ENCODE assay signal across 17 cellular contexts in genomic region chr9:13841801-13842462, GRCh38.
DNase-seq lines count a peak whose midpoint lies in the region; ATAC-seq lines count a peak whose summit lies in the region.
"Had no signal": no experiment of that assay in that cellular context is flagged by ENCODE, and none has a peak within 500 bp of the region (broad histone marks: within the 10 kb centered on the region; RNA-seq: fewer than 3 reads in every experiment).

No MANE protein-coding gene starts in this region.

- CTCF ChIA-PET in activated CD8-positive, alpha-beta memory T cell treated with anti-CD3 and anti-CD28 coated beads, Interleukin-2, amount 10 ng/mL, durations not matched to agents 7 days and 5 days (lab: Charles Lee), result no interaction called here
- CTCF ChIA-PET in CD8-positive, alpha-beta memory T cell (lab: Charles Lee), result no interaction called here

- H3K4me1 ChIP-seq in mesendoderm (ENCODE audit: control insufficient read depth, low read depth, low read length), result no peaks in the 10 kb centered on the region
- H3K4me1 ChIP-seq in CD8-positive, alpha-beta memory T cell (ENCODE audit: insufficient read depth, low read length), result no peaks in the 10 kb centered on the region
- H3K4me1 ChIP-seq: BLaER1, sigmoid colon had no signal

- no peak for ATAC-seq in activated CD8-positive, alpha-beta memory T cell treated with anti-CD3 and anti-CD28 coated beads, Interleukin-2, amount 10 ng/mL, durations not matched to agents 7 days and 5 days
- ATAC-seq: naive thymus-derived CD8-positive, alpha-beta T cell had no signal

- no peaks in the 10 kb centered on the region for H3K27me3 ChIP-seq in H7 (ENCODE audit: control insufficient read depth, insufficient read depth, low read length)
- H3K27me3 ChIP-seq in mesendoderm (ENCODE audit: insufficient read depth, low read length, poor library complexity), result no peaks in the 10 kb centered on the region
- no peaks in the 10 kb centered on the region for H3K27me3 ChIP-seq in CD8-positive, alpha-beta memory T cell (ENCODE audit: insufficient read depth, low read length, poor library complexity, severe bottlenecking)
- H3K27me3 ChIP-seq: BLaER1, sigmoid colon had no signal

- no peak overlapping the region for H3K27ac Mint-ChIP-seq in activated CD8-positive, alpha-beta memory T cell treated with anti-CD3 and anti-CD28 coated beads, Interleukin-2, amount 10 ng/mL, durations not matched to agents 7 days and 5 days
- no peak overlapping the region for H3K27ac Mint-ChIP-seq in CD8-positive, alpha-beta memory T cell
- H3K27ac Mint-ChIP-seq: activated CD4-positive, alpha-beta T cell treated with anti-CD3 and anti-CD28 coated beads, Interleukin-2, amount 10 ng/mL, durations not matched to agents 7 days and 5 days; naive thymus-derived CD8-positive, alpha-beta T cell; T-helper 1 cell treated with Interleukin-12 subunit alpha and Interleukin-12 subunit beta and Interleukin-4 antibody, amounts not matched to agents 30 μg/mL and 1 μg/mL, for 36 hours had no signal

- H2BK15ac ChIP-seq in mesendoderm (replicated peaks; ENCODE audit: low read depth), result no peak overlapping the region

- H3K4me3 Mint-ChIP-seq in activated CD8-positive, alpha-beta memory T cell treated with anti-CD3 and anti-CD28 coated beads, Interleukin-2, amount 10 ng/mL, durations not matched to agents 7 days and 5 days, result no peak overlapping the region
- no peak overlapping the region for H3K4me3 Mint-ChIP-seq in CD8-positive, alpha-beta memory T cell
- H3K4me3 Mint-ChIP-seq: activated CD4-positive, alpha-beta T cell treated with anti-CD3 and anti-CD28 coated beads, Interleukin-2, amount 10 ng/mL, durations not matched to agents 7 days and 5 days; naive thymus-derived CD8-positive, alpha-beta T cell; T-helper 1 cell treated with Interleukin-12 subunit alpha and Interleukin-12 subunit beta and Interleukin-4 antibody, amounts not matched to agents 30 μg/mL and 1 μg/mL, for 36 hours had no signal

- no peak overlapping the region for H3K27ac ChIP-seq in mesendoderm (ENCODE audit: low read depth, low read length)
- no peak overlapping the region for H3K27ac ChIP-seq in CD8-positive, alpha-beta memory T cell (ENCODE audit: low read depth, low read length)
- H3K27ac ChIP-seq: BLaER1, sigmoid colon had no signal

- H3K27me3 Mint-ChIP-seq in activated CD8-positive, alpha-beta memory T cell treated with anti-CD3 and anti-CD28 coated beads, Interleukin-2, amount 10 ng/mL, durations not matched to agents 7 days and 5 days, result no peaks in the 10 kb centered on the region
- H3K27me3 Mint-ChIP-seq in CD8-positive, alpha-beta memory T cell, result no peaks in the 10 kb centered on the region
- H3K27me3 Mint-ChIP-seq: activated CD4-positive, alpha-beta T cell treated with anti-CD3 and anti-CD28 coated beads, Interleukin-2, amount 10 ng/mL, durations not matched to agents 7 days and 5 days; naive thymus-derived CD8-positive, alpha-beta T cell had no signal

- DNase-seq in H7 (peak; percentile 11), NCI-H2107 treated with DMSO at 0.1 percent for 48 hours (lab: John Stamatoyannopoulos, UW; ENCODE audit: unreplicated experiment) (peak; percentile 93), T47D (ENCODE audit: low read depth in 1 of 2, low spot score in 1 of 2) (peak; percentile 14 to 74), mesendoderm (peak; percentile 29), Ammon's horn (ENCODE audit: low spot score) (no peak), SHP77 treated with DMSO at 0.1 percent for 48 hours (lab: John Stamatoyannopoulos, UW) (no peak)
- no peak for DNase-seq in activated CD8-positive, alpha-beta memory T cell treated with anti-CD3 and anti-CD28 coated beads, Interleukin-2, amount 10 ng/mL, durations not matched to agents 7 days and 5 days
- DNase-seq in CD8-positive, alpha-beta memory T cell, result no peak
- DNase-seq: activated CD4-positive, alpha-beta T cell treated with anti-CD3 and anti-CD28 coated beads, Interleukin-2, amount 10 ng/mL, durations not matched to agents 7 days and 5 days; activated effector memory CD4-positive, alpha-beta T cell treated with anti-CD3 and anti-CD28 coated beads, Interleukin-2, amount 50 U/mL, for 16 hours; effector memory CD4-positive, alpha-beta T cell; GF-D8; naive thymus-derived CD8-positive, alpha-beta T cell; OCI-M1; sigmoid colon had no signal

- no peaks in the 10 kb centered on the region for H3K79me1 ChIP-seq in mesendoderm (ENCODE audit: low read length)

- H3K4ac ChIP-seq in mesendoderm (ENCODE audit: low read depth, low read length), result no peak overlapping the region

- POLR2A ChIA-PET in CD8-positive, alpha-beta memory T cell (lab: Charles Lee), result no interaction called here

- no peaks in the 10 kb centered on the region for H3K4me1 Mint-ChIP-seq in activated CD8-positive, alpha-beta memory T cell treated with anti-CD3 and anti-CD28 coated beads, Interleukin-2, amount 10 ng/mL, durations not matched to agents 7 days and 5 days
- no peaks in the 10 kb centered on the region for H3K4me1 Mint-ChIP-seq in CD8-positive, alpha-beta memory T cell
- H3K4me1 Mint-ChIP-seq: activated CD4-positive, alpha-beta T cell treated with anti-CD3 and anti-CD28 coated beads, Interleukin-2, amount 10 ng/mL, durations not matched to agents 7 days and 5 days; naive thymus-derived CD8-positive, alpha-beta T cell had no signal

- no peaks in the 10 kb centered on the region for H3K79me2 ChIP-seq in mesendoderm (ENCODE audit: control insufficient read depth, insufficient read depth, low read length)

- H3K4me3 ChIP-seq in H7 (ENCODE audit: insufficient read depth, low read depth, low read length) (no peak overlapping the region), mesendoderm (ENCODE audit: low read length) (no peak overlapping the region)
- H3K4me3 ChIP-seq in CD8-positive, alpha-beta memory T cell (ENCODE audit: low read length), result no peak overlapping the region
- H3K4me3 ChIP-seq: BLaER1, sigmoid colon had no signal

- H3K36me3 Mint-ChIP-seq in activated CD8-positive, alpha-beta memory T cell treated with anti-CD3 and anti-CD28 coated beads, Interleukin-2, amount 10 ng/mL, durations not matched to agents 7 days and 5 days, result no peaks in the 10 kb centered on the region
- H3K36me3 Mint-ChIP-seq in CD8-positive, alpha-beta memory T cell, result no peaks in the 10 kb centered on the region
- H3K36me3 Mint-ChIP-seq: naive thymus-derived CD8-positive, alpha-beta T cell had no signal

- H3K36me3 ChIP-seq in H7 (replicated peaks; ENCODE audit: control insufficient read depth, insufficient read depth, low read length) (no peaks in the 10 kb centered on the region), mesendoderm (ENCODE audit: control insufficient read depth, insufficient read depth, low read length) (no peaks in the 10 kb centered on the region)
- H3K36me3 ChIP-seq in CD8-positive, alpha-beta memory T cell (ENCODE audit: insufficient read depth, low read length), result no peaks in the 10 kb centered on the region
- H3K36me3 ChIP-seq: BLaER1, sigmoid colon had no signal

- no peak overlapping the region for H4K5ac ChIP-seq in mesendoderm (ENCODE audit: low read length)

- peaks cover 6% of the 10 kb centered on the region for H3K9me3 Mint-ChIP-seq in activated CD8-positive, alpha-beta memory T cell treated with anti-CD3 and anti-CD28 coated beads, Interleukin-2, amount 10 ng/mL, durations not matched to agents 7 days and 5 days (ENCODE audit: low read depth)
- peaks cover 2 to 23% (median 7%) of the 10 kb centered on the region in 5 donors for H3K9me3 Mint-ChIP-seq in CD8-positive, alpha-beta memory T cell
- H3K9me3 Mint-ChIP-seq: T-helper 1 cell treated with Interleukin-12 subunit alpha and Interleukin-12 subunit beta and Interleukin-4 antibody, amounts not matched to agents 30 μg/mL and 1 μg/mL, for 36 hours had no signal

- H3K9ac ChIP-seq in mesendoderm (ENCODE audit: low read length), result no peak overlapping the region
- H3K9ac ChIP-seq: BLaER1 had no signal

- in situ Hi-C loops in T47D (cut with HindIII; ENCODE audit: low pct_unique_long_range_greater_than_20kb, low sequenced_read_pairs), result no loop called here

- no peak overlapping the region for H3K4me2 ChIP-seq in mesendoderm (ENCODE audit: low read length)
- H3K4me2 ChIP-seq: BLaER1 had no signal

- no peak overlapping the region for H3K56ac ChIP-seq in mesendoderm (ENCODE audit: low read length)

- no peak overlapping the region for H3K18ac ChIP-seq in mesendoderm (ENCODE audit: low read length)

- no peak overlapping the region for H2AK5ac ChIP-seq in mesendoderm (ENCODE audit: low read length)

- H2BK120ac ChIP-seq in mesendoderm (ENCODE audit: low read depth, low read length), result no peak overlapping the region

- no peak overlapping the region for H2BK5ac ChIP-seq in mesendoderm (ENCODE audit: low read length)

- no peak overlapping the region for H4K8ac ChIP-seq in mesendoderm (ENCODE audit: low read depth, low read length)

- no CpG with 5 or more reads among the region's 5 CpGs for WGBS in mesendoderm (ENCODE audit: extremely low coverage, insufficient coverage, low lambda C conversion rate)

- H3K9me3 ChIP-seq in CD8-positive, alpha-beta memory T cell (ENCODE audit: low read length), result no peaks in the 10 kb centered on the region
- H3K9me3 ChIP-seq: BLaER1 had no signal

- no peak overlapping the region for H3K23ac ChIP-seq in mesendoderm (ENCODE audit: low read length)

Comparison
In these comparisons a context has a peak if more than half of its experiments do, and no peak if none do; other contexts are left out.
1. DNase-seq: peak in H7 (single experiment), NCI-H2107 treated with DMSO at 0.1 percent for 48 hours (single experiment), T47D (2 of 2) and mesendoderm (single experiment); none in Ammon's horn (single experiment), SHP77 treated with DMSO at 0.1 percent for 48 hours (single experiment), activated CD8-positive, alpha-beta memory T cell treated with anti-CD3 and anti-CD28 coated beads, Interleukin-2, amount 10 ng/mL, durations not matched to agents 7 days and 5 days (single experiment) and CD8-positive, alpha-beta memory T cell (0 of 5).